In genomic region chr6:90166155-90166924, GRCh38 we compare ENCODE assay signal across 6 cellular contexts.
DNase-seq lines count a peak whose midpoint lies in the region; ATAC-seq and TF ChIP-seq lines count a peak whose summit lies in the region.
"Not testable (repeated sequence)": the region's sequence is repeated elsewhere in the genome, so short reads cannot be mapped to it uniquely, and the experiment has no call there.

No MANE protein-coding gene starts in this region.

- not testable (repeated sequence) for DNase-seq in CD4-positive, alpha-beta T cell; activated B cell treated with CpG ODN at 0.5 μM for 24 hours; activated T-cell treated with anti-CD3 and anti-CD28 coated beads, Interleukin-2, amount 50 U/mL, for 24 hours; stimulated activated naive B cell treated with anti-CD40 and anti-IgM and Interleukin-4, amounts not matched to agents 10 μg/mL and 1 μg/mL and 100 μg/mL, for 72 hours

- not testable (repeated sequence) for H4K20me1 ChIP-seq in Loucy (ENCODE audit: insufficient read depth, low read length, poor library complexity, severe bottlenecking)

- H3K27me3 Mint-ChIP-seq in CD4-positive, alpha-beta T cell; activated B cell treated with CpG ODN at 0.5 μM for 24 hours; activated T-cell treated with anti-CD3 and anti-CD28 coated beads, Interleukin-2, amount 50 U/mL, for 24 hours; activated naive CD8-positive, alpha-beta T cell; stimulated activated naive B cell treated with anti-CD40 and anti-IgM and Interleukin-4, amounts not matched to agents 10 μg/mL and 1 μg/mL and 100 μg/mL, for 72 hours: not testable (repeated sequence)

- H3K4me1 ChIP-seq in Loucy (ENCODE audit: insufficient read depth, low read length, poor library complexity, severe bottlenecking): peaks cover 54% of the 10 kb centered on the region

- ATAC-seq in CD4-positive, alpha-beta T cell (ENCODE audit: poor library complexity); activated B cell treated with CpG ODN at 0.5 μM for 24 hours (ENCODE audit: low read depth); stimulated activated naive B cell treated with anti-CD40 and anti-IgM and Interleukin-4, amounts not matched to agents 10 μg/mL and 1 μg/mL and 100 μg/mL, for 72 hours (replicated peaks): not testable (repeated sequence)

- H3F3A ChIP-seq in Loucy (ENCODE audit: low read depth): not testable (repeated sequence)

- peaks cover 56% of the 10 kb centered on the region for H3K79me2 ChIP-seq in Loucy (ENCODE audit: insufficient read depth, low read length)

- H3K9me3 Mint-ChIP-seq in CD4-positive, alpha-beta T cell; activated B cell treated with CpG ODN at 0.5 μM for 24 hours; activated T-cell treated with anti-CD3 and anti-CD28 coated beads, Interleukin-2, amount 50 U/mL, for 24 hours; activated naive CD8-positive, alpha-beta T cell (ENCODE audit: low read depth); stimulated activated naive B cell treated with anti-CD40 and anti-IgM and Interleukin-4, amounts not matched to agents 10 μg/mL and 1 μg/mL and 100 μg/mL, for 72 hours: not testable (repeated sequence)

- H3K4me3 ChIP-seq in Loucy (ENCODE audit: low read length, poor library complexity, severe bottlenecking): not testable (repeated sequence)

- peaks cover 28% of the 10 kb centered on the region for H3K36me3 Mint-ChIP-seq in CD4-positive, alpha-beta T cell (ENCODE audit: low read depth)
- peaks cover 35% of the 10 kb centered on the region for H3K36me3 Mint-ChIP-seq in activated B cell treated with CpG ODN at 0.5 μM for 24 hours (ENCODE audit: low read depth)
- H3K36me3 Mint-ChIP-seq in activated T-cell treated with anti-CD3 and anti-CD28 coated beads, Interleukin-2, amount 50 U/mL, for 24 hours (ENCODE audit: low read depth): peaks cover 67% of the 10 kb centered on the region
- peaks cover 11% of the 10 kb centered on the region for H3K36me3 Mint-ChIP-seq in activated naive CD8-positive, alpha-beta T cell
- H3K36me3 Mint-ChIP-seq in stimulated activated naive B cell treated with anti-CD40 and anti-IgM and Interleukin-4, amounts not matched to agents 10 μg/mL and 1 μg/mL and 100 μg/mL, for 72 hours: peaks cover 11 to 17% of the 10 kb centered on the region in 2 donors

- POLR2A ChIA-PET in CD4-positive, alpha-beta T cell (lab: Charles Lee): not testable (repeated sequence)
- POLR2A ChIA-PET in activated B cell treated with CpG ODN at 0.5 μM for 24 hours (lab: Charles Lee): interaction anchor here (0.6 kb wide), 1 partner anchor 23 kb away, joined by 3 read pairs; no protein-coding TSS in a partner anchor

- not testable (repeated sequence) for H3K9me2 ChIP-seq in Loucy (replicated peaks; ENCODE audit: low read depth, low read length)

- H3K9ac ChIP-seq in Loucy (ENCODE audit: low read depth, low read length, poor library complexity, severe bottlenecking): not testable (repeated sequence)

- intact Hi-C loops in CD4-positive, alpha-beta T cell (cut with DNase I, micrococcal nuclease); activated B cell treated with CpG ODN at 0.5 μM for 24 hours (cut with micrococcal nuclease): not testable (repeated sequence)

- H3K4me3 Mint-ChIP-seq in CD4-positive, alpha-beta T cell; activated B cell treated with CpG ODN at 0.5 μM for 24 hours; activated T-cell treated with anti-CD3 and anti-CD28 coated beads, Interleukin-2, amount 50 U/mL, for 24 hours; activated naive CD8-positive, alpha-beta T cell; stimulated activated naive B cell treated with anti-CD40 and anti-IgM and Interleukin-4, amounts not matched to agents 10 μg/mL and 1 μg/mL and 100 μg/mL, for 72 hours: not testable (repeated sequence)

- H3K4me2 ChIP-seq in Loucy (ENCODE audit: low read depth, low read length, poor library complexity, severe bottlenecking): peak overlapping the region; percentile 34

- TF ChIP-seq CTCF in CD4-positive, alpha-beta T cell (IDR thresholded peaks at IDR 0.05); Loucy (conservative IDR thresholded peaks at IDR 0.05; ENCODE audit: low read length); activated B cell treated with CpG ODN at 0.5 μM for 24 hours (IDR thresholded peaks at IDR 0.05): not testable (repeated sequence)

- H3K27ac Mint-ChIP-seq in CD4-positive, alpha-beta T cell: peak overlapping the region; percentile 39
- H3K27ac Mint-ChIP-seq in activated B cell treated with CpG ODN at 0.5 μM for 24 hours: peak overlapping the region; percentile 74
- peak overlapping the region; percentile 59 for H3K27ac Mint-ChIP-seq in activated T-cell treated with anti-CD3 and anti-CD28 coated beads, Interleukin-2, amount 50 U/mL, for 24 hours
- peak overlapping the region; percentile 81 for H3K27ac Mint-ChIP-seq in activated naive CD8-positive, alpha-beta T cell
- peak overlapping the region; percentile 5 for H3K27ac Mint-ChIP-seq in stimulated activated naive B cell treated with anti-CD40 and anti-IgM and Interleukin-4, amounts not matched to agents 10 μg/mL and 1 μg/mL and 100 μg/mL, for 72 hours

- not testable (repeated sequence) for H3K36me3 ChIP-seq in Loucy (ENCODE audit: insufficient read depth, low read length)

- not testable (repeated sequence) for H3K27ac ChIP-seq in CD4-positive, alpha-beta T cell (ENCODE audit: low read depth, low read length)

- H3K9me3 ChIP-seq in CD4-positive, alpha-beta T cell (ENCODE audit: control insufficient read depth, low read length); Loucy (ENCODE audit: insufficient read depth, low read depth, low read length): not testable (repeated sequence)

- CTCF ChIA-PET in CD4-positive, alpha-beta T cell (lab: Charles Lee); activated B cell treated with CpG ODN at 0.5 μM for 24 hours (lab: Charles Lee): not testable (repeated sequence)

- H3K4me1 Mint-ChIP-seq in CD4-positive, alpha-beta T cell (ENCODE audit: low read depth): peaks cover 59% of the 10 kb centered on the region
- peaks cover 68% of the 10 kb centered on the region for H3K4me1 Mint-ChIP-seq in activated B cell treated with CpG ODN at 0.5 μM for 24 hours
- H3K4me1 Mint-ChIP-seq in activated T-cell treated with anti-CD3 and anti-CD28 coated beads, Interleukin-2, amount 50 U/mL, for 24 hours (ENCODE audit: low read depth): peaks cover 59% of the 10 kb centered on the region
- H3K4me1 Mint-ChIP-seq in activated naive CD8-positive, alpha-beta T cell (ENCODE audit: low read depth): peaks cover 72% of the 10 kb centered on the region
- H3K4me1 Mint-ChIP-seq in stimulated activated naive B cell treated with anti-CD40 and anti-IgM and Interleukin-4, amounts not matched to agents 10 μg/mL and 1 μg/mL and 100 μg/mL, for 72 hours: peaks cover 26 to 73% of the 10 kb centered on the region in 2 donors

- H2AFZ ChIP-seq in Loucy (ENCODE audit: low read length): not testable (repeated sequence)

- H3K27me3 ChIP-seq in CD4-positive, alpha-beta T cell (ENCODE audit: control insufficient read depth, insufficient read depth, low read length); Loucy (ENCODE audit: insufficient read depth, low read length, poor library complexity, severe bottlenecking): not testable (repeated sequence)

Comparison
In these comparisons a context has a peak if more than half of its experiments do, and no peak if none do; other contexts are left out.
1. H3K27ac Mint-ChIP-seq: peak in every context shown above with its lines; median percentile 81 in activated naive CD8-positive, alpha-beta T cell; 74 in activated B cell treated with CpG ODN at 0.5 μM for 24 hours; 59 in activated T-cell treated with anti-CD3 and anti-CD28 coated beads, Interleukin-2, amount 50 U/mL, for 24 hours; 39 in CD4-positive, alpha-beta T cell; 5 in stimulated activated naive B cell treated with anti-CD40 and anti-IgM and Interleukin-4, amounts not matched to agents 10 μg/mL and 1 μg/mL and 100 μg/mL, for 72 hours.